1 cellular context compared by ENCODE assay signal in genomic region chr16:67387479-67388079, GRCh38.
TF ChIP-seq lines count a peak whose summit lies in the region.

No MANE protein-coding gene starts in this region.

TF ChIP-seq in WTC11, 78 proteins besides CTCF, POLR2A, EP300 and RAD21:
- TF ChIP-seq NR1H2 (CRISPR knock-in tag; IDR thresholded peaks at IDR 0.05) (no peak), ZNF532 (CRISPR knock-in tag; IDR thresholded peaks at IDR 0.05; ENCODE audit: borderline replicate concordance) (no peak)
